ENCODE assay signal across 21 cellular contexts in genomic region chr11:107265591-107265990, GRCh38.
"Had no signal": no experiment of that assay in that cellular context is flagged by ENCODE, and none has a peak within 500 bp of the region (broad histone marks: within the 10 kb centered on the region; RNA-seq: fewer than 3 reads in every experiment).

No MANE protein-coding gene starts in this region.

- H3K9me2 ChIP-seq: SK-N-SH had no signal

- H3K9me3 ChIP-seq: SK-N-SH had no signal

- H3K9ac ChIP-seq: SK-N-SH had no signal

- H3K4me2 ChIP-seq: SK-N-SH had no signal

- DNase-seq: IMR-90, Kasumi-1, KG1, MM.1S, NCI-H1092 treated with DMSO at 0.1 percent for 48 hours, NCI-H1436, NCI-H187, NCI-H2029, NCI-H2081 treated with DMSO at 0.1 percent for 48 hours, NCI-H2171, NCI-H226, NCI-H446, NCI-H510A, NCI-H524 treated with DMSO at 0.1 percent for 48 hours, NCI-H69, NCI-H774, RPMI8226, SHP77, SK-N-SH had no signal

- FAIRE-seq: HepG2, RCC 7860 had no signal
